Comparison of ENCODE assay signal across 13 cellular contexts in the genomic region with DNA sequence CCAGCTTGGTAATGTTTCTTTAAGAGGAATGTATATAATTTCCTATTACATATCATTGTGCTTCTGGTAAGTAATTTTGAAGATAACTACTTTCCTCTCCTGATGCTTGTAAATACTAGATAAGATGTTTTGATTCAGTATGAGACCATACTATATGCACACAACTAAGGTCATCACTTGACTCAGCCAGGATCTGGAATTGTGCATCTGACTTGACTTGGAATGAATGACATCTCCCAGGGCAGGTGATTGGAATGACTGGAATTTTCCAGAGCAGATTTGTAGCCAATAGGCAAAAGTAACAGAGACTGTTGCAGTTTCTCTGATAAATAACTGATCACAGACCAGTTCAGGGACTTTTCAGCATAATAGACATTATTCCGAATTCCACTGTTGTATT. TPM values are rescaled to one million over a fixed set of nuclear protein-coding genes. Genes with fewer than 3 reads are reported as not detected.
DNase-seq lines count a peak whose midpoint lies in the region; ATAC-seq and TF ChIP-seq lines count a peak whose summit lies in the region.
"Had no signal": no experiment of that assay in that cellular context is flagged by ENCODE, and none has a peak within 500 bp of the region (broad histone marks: within the 10 kb centered on the region; RNA-seq: fewer than 3 reads in every experiment).

No MANE protein-coding gene starts in this region.

- no peak for ATAC-seq in HG03469 (IDR thresholded peaks at IDR 0.05; ENCODE audit: unreplicated experiment)
- ATAC-seq in omental fat pad (ENCODE audit: low FRiP score): no peak
- ATAC-seq: gastroesophageal sphincter had no signal

- TF ChIP-seq RAD21 in Ishikawa (IDR thresholded peaks at IDR 0.05; ENCODE audit: low read depth): no peak

- no peak; the same call in 1 of the 2 replicates for TF ChIP-seq EP300 in Ishikawa (IDR thresholded peaks at IDR 0.05; ENCODE audit: borderline replicate concordance)

- peak; percentile 22 for DNase-seq in A172 (ENCODE audit: low spot score)
- DNase-seq in astrocyte of the hippocampus (ENCODE audit: low read depth, low spot score): peak; percentile 57
- peak; percentile 91 for DNase-seq in kidney tubule cell (ENCODE audit: low spot score)
- DNase-seq in NCI-H1417 treated with DMSO at 0.1 percent for 48 hours (lab: John Stamatoyannopoulos, UW): no peak
- no peak for DNase-seq in SKM-1 (lab: John Stamatoyannopoulos, UW; ENCODE audit: unreplicated experiment)
- DNase-seq in omental fat pad (ENCODE audit: low spot score): no peak
- DNase-seq: NCI-H1417, NCI-H510A treated with DMSO at 0.1 percent for 48 hours, small intestine had no signal

- no peak for TF ChIP-seq CTCF in omental fat pad (IDR thresholded peaks at IDR 0.05)

TF ChIP-seq in Ishikawa, 13 proteins besides CTCF, POLR2A, EP300 and RAD21:
- TF ChIP-seq, protein P1, sequence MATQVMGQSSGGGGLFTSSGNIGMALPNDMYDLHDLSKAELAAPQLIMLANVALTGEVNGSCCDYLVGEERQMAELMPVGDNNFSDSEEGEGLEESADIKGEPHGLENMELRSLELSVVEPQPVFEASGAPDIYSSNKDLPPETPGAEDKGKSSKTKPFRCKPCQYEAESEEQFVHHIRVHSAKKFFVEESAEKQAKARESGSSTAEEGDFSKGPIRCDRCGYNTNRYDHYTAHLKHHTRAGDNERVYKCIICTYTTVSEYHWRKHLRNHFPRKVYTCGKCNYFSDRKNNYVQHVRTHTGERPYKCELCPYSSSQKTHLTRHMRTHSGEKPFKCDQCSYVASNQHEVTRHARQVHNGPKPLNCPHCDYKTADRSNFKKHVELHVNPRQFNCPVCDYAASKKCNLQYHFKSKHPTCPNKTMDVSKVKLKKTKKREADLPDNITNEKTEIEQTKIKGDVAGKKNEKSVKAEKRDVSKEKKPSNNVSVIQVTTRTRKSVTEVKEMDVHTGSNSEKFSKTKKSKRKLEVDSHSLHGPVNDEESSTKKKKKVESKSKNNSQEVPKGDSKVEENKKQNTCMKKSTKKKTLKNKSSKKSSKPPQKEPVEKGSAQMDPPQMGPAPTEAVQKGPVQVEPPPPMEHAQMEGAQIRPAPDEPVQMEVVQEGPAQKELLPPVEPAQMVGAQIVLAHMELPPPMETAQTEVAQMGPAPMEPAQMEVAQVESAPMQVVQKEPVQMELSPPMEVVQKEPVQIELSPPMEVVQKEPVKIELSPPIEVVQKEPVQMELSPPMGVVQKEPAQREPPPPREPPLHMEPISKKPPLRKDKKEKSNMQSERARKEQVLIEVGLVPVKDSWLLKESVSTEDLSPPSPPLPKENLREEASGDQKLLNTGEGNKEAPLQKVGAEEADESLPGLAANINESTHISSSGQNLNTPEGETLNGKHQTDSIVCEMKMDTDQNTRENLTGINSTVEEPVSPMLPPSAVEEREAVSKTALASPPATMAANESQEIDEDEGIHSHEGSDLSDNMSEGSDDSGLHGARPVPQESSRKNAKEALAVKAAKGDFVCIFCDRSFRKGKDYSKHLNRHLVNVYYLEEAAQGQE (IDR thresholded peaks at IDR 0.05; ENCODE audit: low read depth): no peak
- TF ChIP-seq FOXM1 (IDR thresholded peaks at IDR 0.05; ENCODE audit: borderline replicate concordance, low read depth) (no peak), NFIC (IDR thresholded peaks at IDR 0.05) (peak; percentile 51), CREB1 (IDR thresholded peaks at IDR 0.05; ENCODE audit: low read depth) (no peak), TEAD4 (IDR thresholded peaks at IDR 0.05) (peak; percentile 88), CEBPB (IDR thresholded peaks at IDR 0.05) (no peak), YY1 (IDR thresholded peaks at IDR 0.05; ENCODE audit: low read depth) (no peak), TCF12 (IDR thresholded peaks at IDR 0.05; ENCODE audit: low read depth) (no peak), EGR1 (IDR thresholded peaks at IDR 0.05) (no peak), TAF1 (IDR thresholded peaks at IDR 0.05; ENCODE audit: low read depth) (no peak), ZBTB7A (IDR thresholded peaks at IDR 0.05; ENCODE audit: low read depth) (no peak)
- TF ChIP-seq, protein P2, sequence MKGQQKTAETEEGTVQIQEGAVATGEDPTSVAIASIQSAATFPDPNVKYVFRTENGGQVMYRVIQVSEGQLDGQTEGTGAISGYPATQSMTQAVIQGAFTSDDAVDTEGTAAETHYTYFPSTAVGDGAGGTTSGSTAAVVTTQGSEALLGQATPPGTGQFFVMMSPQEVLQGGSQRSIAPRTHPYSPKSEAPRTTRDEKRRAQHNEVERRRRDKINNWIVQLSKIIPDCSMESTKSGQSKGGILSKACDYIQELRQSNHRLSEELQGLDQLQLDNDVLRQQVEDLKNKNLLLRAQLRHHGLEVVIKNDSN (IDR thresholded peaks at IDR 0.05): no peak
- TF ChIP-seq, protein P3, sequence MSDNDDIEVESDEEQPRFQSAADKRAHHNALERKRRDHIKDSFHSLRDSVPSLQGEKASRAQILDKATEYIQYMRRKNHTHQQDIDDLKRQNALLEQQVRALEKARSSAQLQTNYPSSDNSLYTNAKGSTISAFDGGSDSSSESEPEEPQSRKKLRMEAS (IDR thresholded peaks at IDR 0.05): peak; percentile 40; the same call in 1 of the 2 replicates

RNA-seq across cellular contexts. Expression of a gene that starts 11.1 kb away (rescaled TPM):
- total RNA-seq in A172 (2014; rRNA removed; shearing (Covaris generic)): 0.31 and 1.3 TPM in 2 replicates
- total RNA-seq in omental fat pad: not detected
- total RNA-seq: T-helper 2 cell treated with Interferon-gamma antibody and Interleukin-4, amounts not matched to agents 100 ng/mL and 5 ng/mL, for 36 hours had no signal

RNA-seq across cellular contexts. Expression of a gene that starts 50.6 kb away (rescaled TPM):
- total RNA-seq in A172 (2014; rRNA removed; shearing (Covaris generic)): 14.6 and 25.6 TPM in 2 replicates
- 10 to 100 TPM in 2 of 4 donors, 1 to 10 TPM in 2; 8.2 to 16.1 (median 11.9) TPM for total RNA-seq in omental fat pad

Comparison
In these comparisons a context has a peak if more than half of its experiments do, and no peak if none do; other contexts are left out.
1. DNase-seq: peak in A172 (single experiment), astrocyte of the hippocampus (single experiment) and kidney tubule cell (single experiment); none in NCI-H1417 treated with DMSO at 0.1 percent for 48 hours (single experiment), SKM-1 (single experiment) and omental fat pad (single experiment).